8 cellular contexts compared by ENCODE assay signal in the genomic region with DNA sequence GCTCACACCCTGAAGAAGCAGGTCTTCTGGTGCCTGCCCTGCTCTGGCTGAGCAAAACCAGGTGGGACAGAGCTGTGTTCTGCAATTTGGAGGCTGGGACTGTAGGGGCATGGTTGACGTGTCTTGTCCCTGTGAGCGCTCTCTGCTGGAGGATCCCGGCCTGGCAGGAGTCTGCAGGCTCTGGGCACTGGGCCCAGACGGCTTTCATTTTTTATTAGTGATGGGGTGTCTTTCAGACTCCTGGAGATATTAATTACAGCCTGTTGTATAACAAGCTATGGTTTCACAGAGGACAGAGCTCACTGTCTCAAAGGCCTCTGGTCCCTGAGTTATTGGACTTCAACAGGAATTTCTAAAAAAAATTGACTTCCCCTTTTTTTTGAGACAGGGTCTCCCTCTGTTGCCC. TPM values are rescaled to one million over a fixed set of nuclear protein-coding genes. Genes with fewer than 3 reads are reported as not detected.
DNase-seq lines count a peak whose midpoint lies in the region; ATAC-seq and TF ChIP-seq lines count a peak whose summit lies in the region.

No MANE protein-coding gene starts in this region.

- H3F3A ChIP-seq in OCI-LY1 (ENCODE audit: insufficient read depth, low read length), result no peaks in the 10 kb centered on the region

- H3K9ac ChIP-seq in OCI-LY1 (ENCODE audit: low read length), result no peak overlapping the region

- H2AFZ ChIP-seq in OCI-LY1 (ENCODE audit: low read length), result no peak overlapping the region

- H3K36me3 ChIP-seq in OCI-LY1 (ENCODE audit: insufficient read depth, low read length), result no peaks in the 10 kb centered on the region

- H3K9me3 ChIP-seq in OCI-LY1 (ENCODE audit: low read length), result no peaks in the 10 kb centered on the region

- no peak overlapping the region for H3K4me3 ChIP-seq in AG09309 (ENCODE audit: control insufficient read depth, low read depth, low read length)
- H3K4me3 ChIP-seq in OCI-LY1 (ENCODE audit: low read depth, low read length, poor library complexity, severe bottlenecking), result no peak overlapping the region

- TF ChIP-seq CTCF in AG09309 (IDR thresholded peaks at IDR 0.05; ENCODE audit: control insufficient read depth, insufficient read depth, low read depth, low read length, missing control alignments) (peak; percentile 69), OCI-LY1 (IDR thresholded peaks at IDR 0.05; ENCODE audit: low read length) (peak; percentile 88)

- peak; percentile 78 for ATAC-seq in GM18505 (IDR thresholded peaks at IDR 0.05; ENCODE audit: unreplicated experiment)
- ATAC-seq in HG02973 (IDR thresholded peaks at IDR 0.05; ENCODE audit: unreplicated experiment), result peak; percentile 97

- no peak overlapping the region for H3K27ac ChIP-seq in OCI-LY1 (ENCODE audit: low read depth, low read length, poor library complexity, severe bottlenecking)

- no peaks in the 10 kb centered on the region for H4K20me1 ChIP-seq in OCI-LY1 (ENCODE audit: insufficient read depth, low read length)

- no peak for TF ChIP-seq POLR2A in GM18505 (IDR thresholded peaks at IDR 0.05; ENCODE audit: borderline replicate concordance, extremely low read depth, insufficient read depth, insufficient read length)

- DNase-seq in AG09309 (ENCODE audit: low read depth) (peak; percentile 18), activated T-helper 1 cell treated with Interleukin-2 at 50 U/mL for 16 hours (ENCODE audit: low read depth) (peak; percentile 1), globus pallidus (ENCODE audit: low spot score) (peak; percentile 63), posterior vena cava (ENCODE audit: low spot score) (peak; percentile 71), NOMO-1 treated with dmso at 0.1 percent for 144 hours (lab: John Stamatoyannopoulos, UW; ENCODE audit: unreplicated experiment) (no peak)

- intact Hi-C loops in posterior vena cava (cut with DNase I), result no loop called here

- no peaks in the 10 kb centered on the region for H3K9me2 ChIP-seq in OCI-LY1 (ENCODE audit: low read depth, low read length)

- no peaks in the 10 kb centered on the region for H3K79me2 ChIP-seq in OCI-LY1 (ENCODE audit: insufficient read depth, low read length)

- peaks cover 10% of the 10 kb centered on the region for H3K4me1 ChIP-seq in OCI-LY1 (ENCODE audit: insufficient read depth, low read length, severe bottlenecking)

- H3K4me2 ChIP-seq in OCI-LY1 (ENCODE audit: low read length), result no peak overlapping the region

- no peaks in the 10 kb centered on the region; the same call in 1 of the 2 replicates for H3K27me3 ChIP-seq in OCI-LY1 (ENCODE audit: insufficient read depth, low read length)

RNA-seq across cellular contexts. Expression of gene ZNF710, which starts 29.5 kb away (rescaled TPM):
- 10 to 100 TPM; 11.6 to 13.3 TPM for total RNA-seq in posterior vena cava

RNA-seq across cellular contexts. Expression of gene ARPIN, which starts 58.8 kb away (rescaled TPM):
- total RNA-seq in posterior vena cava, result 10 to 100 TPM; 17.5 to 24.7 TPM
